1 cellular context compared by ENCODE assay signal in genomic region chr5:141753971-141754713, GRCh38.
TF ChIP-seq lines count a peak whose summit lies in the region.

No MANE protein-coding gene starts in this region.

TF ChIP-seq in K562, 482 proteins besides CTCF, POLR2A, EP300 and RAD21 (continued from another document):
- TF ChIP-seq, protein P1, sequence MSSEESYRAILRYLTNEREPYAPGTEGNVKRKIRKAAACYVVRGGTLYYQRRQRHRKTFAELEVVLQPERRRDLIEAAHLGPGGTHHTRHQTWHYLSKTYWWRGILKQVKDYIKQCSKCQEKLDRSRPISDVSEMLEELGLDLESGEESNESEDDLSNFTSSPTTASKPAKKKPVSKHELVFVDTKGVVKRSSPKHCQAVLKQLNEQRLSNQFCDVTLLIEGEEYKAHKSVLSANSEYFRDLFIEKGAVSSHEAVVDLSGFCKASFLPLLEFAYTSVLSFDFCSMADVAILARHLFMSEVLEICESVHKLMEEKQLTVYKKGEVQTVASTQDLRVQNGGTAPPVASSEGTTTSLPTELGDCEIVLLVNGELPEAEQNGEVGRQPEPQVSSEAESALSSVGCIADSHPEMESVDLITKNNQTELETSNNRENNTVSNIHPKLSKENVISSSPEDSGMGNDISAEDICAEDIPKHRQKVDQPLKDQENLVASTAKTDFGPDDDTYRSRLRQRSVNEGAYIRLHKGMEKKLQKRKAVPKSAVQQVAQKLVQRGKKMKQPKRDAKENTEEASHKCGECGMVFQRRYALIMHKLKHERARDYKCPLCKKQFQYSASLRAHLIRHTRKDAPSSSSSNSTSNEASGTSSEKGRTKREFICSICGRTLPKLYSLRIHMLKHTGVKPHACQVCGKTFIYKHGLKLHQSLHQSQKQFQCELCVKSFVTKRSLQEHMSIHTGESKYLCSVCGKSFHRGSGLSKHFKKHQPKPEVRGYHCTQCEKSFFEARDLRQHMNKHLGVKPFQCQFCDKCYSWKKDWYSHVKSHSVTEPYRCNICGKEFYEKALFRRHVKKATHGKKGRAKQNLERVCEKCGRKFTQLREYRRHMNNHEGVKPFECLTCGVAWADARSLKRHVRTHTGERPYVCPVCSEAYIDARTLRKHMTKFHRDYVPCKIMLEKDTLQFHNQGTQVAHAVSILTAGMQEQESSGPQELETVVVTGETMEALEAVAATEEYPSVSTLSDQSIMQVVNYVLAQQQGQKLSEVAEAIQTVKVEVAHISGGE (CRISPR knock-in tag; IDR thresholded peaks at IDR 0.05), result 0 out of 6 replicates have a peak, but pooled peaks of 1 of the 3 experiments have one; percentile 18
